In genomic region chr10:33487014-33487776, GRCh38 we compare ENCODE assay signal across 9 cellular contexts.
DNase-seq lines count a peak whose midpoint lies in the region; ATAC-seq and TF ChIP-seq lines count a peak whose summit lies in the region.
"Had no signal": no experiment of that assay in that cellular context is flagged by ENCODE, and none has a peak within 500 bp of the region (broad histone marks: within the 10 kb centered on the region; RNA-seq: fewer than 3 reads in every experiment).

No MANE protein-coding gene starts in this region.

- WGBS in ovary, 3 donors: 35 to 39% (median 37%) methylated on average over 4 of the region's 4 CpGs

- H3K27ac Mint-ChIP-seq in chondrocyte (ENCODE audit: unreplicated experiment): no peak overlapping the region
- H3K27ac Mint-ChIP-seq in neural crest cell (ENCODE audit: unreplicated experiment): no peak overlapping the region

- H3K4me3 ChIP-seq in Loucy (ENCODE audit: low read length, poor library complexity, severe bottlenecking): peak overlapping the region; percentile 49
- H3K4me3 ChIP-seq in ovary: no peak overlapping the region

- H4K20me1 ChIP-seq in Loucy (ENCODE audit: insufficient read depth, low read length, poor library complexity, severe bottlenecking): no peaks in the 10 kb centered on the region

- H3K36me3 Mint-ChIP-seq in chondrocyte (ENCODE audit: low read depth) (no peaks in the 10 kb centered on the region), neural crest cell (ENCODE audit: low read depth) (no peaks in the 10 kb centered on the region)

- H3K4me3 Mint-ChIP-seq in chondrocyte (ENCODE audit: unreplicated experiment) (no peak overlapping the region), neural crest cell (no peak overlapping the region)

- H3K4me1 Mint-ChIP-seq in chondrocyte (ENCODE audit: low read depth): peaks cover 39% of the 10 kb centered on the region
- peaks cover 46% of the 10 kb centered on the region for H3K4me1 Mint-ChIP-seq in neural crest cell

- peak; percentile 26; the same call in 1 of the 2 replicates for TF ChIP-seq CTCF in Loucy (conservative IDR thresholded peaks at IDR 0.05; ENCODE audit: low read length)
- peak; percentile 34 for TF ChIP-seq CTCF in chondrocyte (IDR thresholded peaks at IDR 0.05)
- peak; percentile 11 for TF ChIP-seq CTCF in neural crest cell (conservative IDR thresholded peaks at IDR 0.05)
- no peak for TF ChIP-seq CTCF in ovary (IDR thresholded peaks at IDR 0.05)

- H3K36me3 ChIP-seq in Loucy (ENCODE audit: insufficient read depth, low read length): no peaks in the 10 kb centered on the region
- H3K36me3 ChIP-seq in ovary: no peaks in the 10 kb centered on the region

- no peaks in the 10 kb centered on the region for H3K9me2 ChIP-seq in Loucy (replicated peaks; ENCODE audit: low read depth, low read length)

- no peak overlapping the region for H3K9ac ChIP-seq in Loucy (ENCODE audit: low read depth, low read length, poor library complexity, severe bottlenecking)

- TF ChIP-seq POLR2A in ovary (IDR thresholded peaks at IDR 0.05): no peak

- no peaks in the 10 kb centered on the region for H3K9me3 Mint-ChIP-seq in chondrocyte (ENCODE audit: low read depth)
- H3K9me3 Mint-ChIP-seq in neural crest cell: no peaks in the 10 kb centered on the region

- no peaks in the 10 kb centered on the region for H3K79me2 ChIP-seq in Loucy (ENCODE audit: insufficient read depth, low read length)

- no peak overlapping the region for H3K27ac ChIP-seq in ovary

- H3K4me2 ChIP-seq in Loucy (ENCODE audit: low read depth, low read length, poor library complexity, severe bottlenecking): peak overlapping the region; percentile 40

- H3K9me3 ChIP-seq in Loucy (ENCODE audit: insufficient read depth, low read depth, low read length): no peaks in the 10 kb centered on the region
- H3K9me3 ChIP-seq in ovary: no peaks in the 10 kb centered on the region

- H3K4me1 ChIP-seq in Loucy (ENCODE audit: insufficient read depth, low read length, poor library complexity, severe bottlenecking) (no peaks in the 10 kb centered on the region), ovary (ENCODE audit: insufficient read depth) (peaks cover 5% of the 10 kb centered on the region)

- H3K27me3 Mint-ChIP-seq in chondrocyte (ENCODE audit: low read depth) (no peaks in the 10 kb centered on the region), neural crest cell (ENCODE audit: low read depth) (no peaks in the 10 kb centered on the region)

- intact Hi-C loops in ovary (cut with DNase I): no loop called here

- peak overlapping the region; percentile 98 for H2AFZ ChIP-seq in Loucy (ENCODE audit: low read length)

- H3K27me3 ChIP-seq in Loucy (ENCODE audit: insufficient read depth, low read length, poor library complexity, severe bottlenecking) (no peaks in the 10 kb centered on the region), ovary (no peaks in the 10 kb centered on the region)

- H3F3A ChIP-seq in Loucy (ENCODE audit: low read depth): no peaks in the 10 kb centered on the region

- TF ChIP-seq EP300 in ovary (IDR thresholded peaks at IDR 0.05): no peak

- ATAC-seq in HG02763 (IDR thresholded peaks at IDR 0.05; ENCODE audit: unreplicated experiment): no peak

- DNase-seq in DMS53 (lab: John Stamatoyannopoulos, UW) (peak; percentile 18), DMS53 treated with DMSO at 0.1 percent for 48 hours (lab: John Stamatoyannopoulos, UW; ENCODE audit: unreplicated experiment) (no peak), chondrocyte (ENCODE audit: low spot score) (no peak), neural crest cell (ENCODE audit: low read depth, low spot score) (no peak), ovary (no peak), NCI-H1930 (lab: John Stamatoyannopoulos, UW) (no peak)
- DNase-seq: caudate nucleus had no signal

Comparison
In these comparisons a context has a peak if more than half of its experiments do, and no peak if none do; other contexts are left out.
1. CTCF ChIP-seq: peak in Loucy (single experiment), chondrocyte (single experiment) and neural crest cell (single experiment); none in ovary (0 of 3).